In the genomic region with DNA sequence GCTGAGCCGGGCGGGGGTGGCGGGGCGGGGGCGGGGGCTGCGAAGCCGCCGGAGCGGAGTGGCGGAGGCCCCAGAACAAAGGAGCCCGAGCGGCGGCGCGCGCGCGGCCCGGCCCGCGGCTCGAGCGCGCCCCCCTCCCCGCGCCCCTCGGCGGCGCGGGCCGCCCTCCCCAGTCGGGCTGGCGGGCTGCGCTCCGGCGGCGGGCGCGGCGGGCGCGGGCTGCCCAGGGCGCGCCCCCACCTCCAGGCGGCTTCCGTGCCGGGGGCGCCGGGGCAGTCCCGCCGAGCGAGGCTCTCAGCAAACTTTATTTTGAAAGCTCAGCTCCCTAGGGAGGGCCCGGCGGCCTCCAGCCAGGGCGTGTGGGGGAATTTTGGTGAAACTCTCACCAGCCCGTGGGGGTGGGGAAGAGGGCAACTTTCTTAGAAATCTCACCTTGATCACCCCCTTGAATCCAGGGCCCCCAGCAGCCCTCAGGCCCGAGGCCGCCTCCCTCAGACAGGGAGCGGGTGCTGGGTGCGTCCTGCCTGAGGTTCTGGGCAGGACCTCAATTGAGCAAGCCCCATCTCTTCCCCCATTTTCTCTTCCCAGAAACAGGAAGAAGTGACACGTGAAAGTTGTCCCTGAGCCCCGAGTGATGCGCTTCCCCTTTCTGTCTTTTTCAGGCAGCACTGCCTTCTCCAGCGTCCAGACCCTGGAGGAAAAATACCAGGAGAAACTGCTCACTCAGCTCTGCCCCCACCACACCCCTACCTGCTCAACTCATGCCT, we compare ENCODE assay signal across 8 cellular contexts. TPM values are rescaled to one million over a fixed set of nuclear protein-coding genes. Genes with fewer than 3 reads are reported as not detected.
A peak's percentile ranks its signal among the peaks of the same experiment; 100 is the strongest.
DNase-seq lines count a peak whose midpoint lies in the region; ATAC-seq and TF ChIP-seq lines count a peak whose summit lies in the region.

No MANE protein-coding gene starts in this region.

- no peak for TF ChIP-seq CTCF in sigmoid colon (IDR thresholded peaks at IDR 0.05)

- TF ChIP-seq POLR2A in sigmoid colon (IDR thresholded peaks at IDR 0.05): no peak

- no peaks in the 10 kb centered on the region for H3K9me3 ChIP-seq in sigmoid colon

- DNase-seq in NCI-H2171 treated with DMSO at 0.1 percent for 48 hours (lab: John Stamatoyannopoulos, UW): peak; percentile 13
- DNase-seq in NCI-H2171 (lab: John Stamatoyannopoulos, UW): no peak
- DNase-seq in RPMI8226: peak; percentile 56
- DNase-seq in activated naive CD4-positive, alpha-beta T cell treated with Interleukin-2 at 50 U/mL for 16 hours: peak; percentile 73
- peak; percentile 68 for DNase-seq in left ventricle myocardium superior
- peak; percentile 72 for DNase-seq in sigmoid colon
- no peak for DNase-seq in NCI-H524 treated with DMSO at 0.1 percent for 48 hours (lab: John Stamatoyannopoulos, UW)

- intact Hi-C loops in left ventricle myocardium superior (cut with micrococcal nuclease): no loop called here
- intact Hi-C loops in sigmoid colon (cut with DNase I): loop anchor here (2.0 to 10.0 kb wide), 4 partner anchors 17 to 161 kb away; partner anchors contain the start of genes DGUOK and STAMBP

- TF ChIP-seq EP300 in sigmoid colon (IDR thresholded peaks at IDR 0.05): no peak

- ATAC-seq in HG02973 (IDR thresholded peaks at IDR 0.05; ENCODE audit: unreplicated experiment): peak; percentile 27
- peak; percentile 8 for ATAC-seq in left ventricle myocardium superior

- peaks cover 0 to 62% (median 50%) of the 10 kb centered on the region in 4 donors for H3K4me1 ChIP-seq in sigmoid colon

- no peaks in the 10 kb centered on the region for H3K36me3 ChIP-seq in sigmoid colon

- 1% methylated on average over 64 of the region's 64 CpGs for WGBS in sigmoid colon, 2 donors

- peak overlapping the region; percentile 41 to 73 (median 63) for H3K4me3 ChIP-seq in sigmoid colon

- H3K27ac ChIP-seq in sigmoid colon: peak overlapping the region; percentile 57 to 73 (median 65)

- H3K27me3 ChIP-seq in sigmoid colon: peaks cover 0 to 2% (median 0%) of the 10 kb centered on the region in 3 donors

RNA-seq across cellular contexts. Expression of gene TET3, which starts 0.8 kb away (rescaled TPM):
- total RNA-seq in left ventricle myocardium superior: 3.3 TPM
- total RNA-seq in sigmoid colon: 1 to 10 TPM; 3.1 to 5.8 (median 3.6) TPM
- polyA plus RNA-seq in sigmoid colon: 1 to 10 TPM; 1.8 to 9.6 (median 2.5) TPM

RNA-seq across cellular contexts. Expression of gene DGUOK, which starts 58.8 kb away (rescaled TPM):
- 18.1 TPM for total RNA-seq in left ventricle myocardium superior
- 10 to 100 TPM; 31.6 to 48.1 (median 39.3) TPM for total RNA-seq in sigmoid colon
- polyA plus RNA-seq in sigmoid colon: 100 to 1,000 TPM in 1 of 3 donors, 10 to 100 TPM in 2; 89.3 to 132 (median 96.7) TPM

Comparison
In these comparisons a context has a peak if more than half of its experiments do, and no peak if none do; other contexts are left out.
1. DNase-seq: peak in NCI-H2171 treated with DMSO at 0.1 percent for 48 hours (single experiment), RPMI8226 (single experiment), activated naive CD4-positive, alpha-beta T cell treated with Interleukin-2 at 50 U/mL for 16 hours (single experiment), left ventricle myocardium superior (single experiment) and sigmoid colon (single experiment); none in NCI-H2171 (single experiment) and NCI-H524 treated with DMSO at 0.1 percent for 48 hours (single experiment).